In genomic region chr1:170663011-170663410, GRCh38 we compare ENCODE assay signal across 11 cellular contexts. TPM values are rescaled to one million over a fixed set of nuclear protein-coding genes. Genes with fewer than 3 reads are reported as not detected.
DNase-seq lines count a peak whose midpoint lies in the region; ATAC-seq and TF ChIP-seq lines count a peak whose summit lies in the region.
"Had no signal": no experiment of that assay in that cellular context is flagged by ENCODE, and none has a peak within 500 bp of the region (broad histone marks: within the 10 kb centered on the region; RNA-seq: fewer than 3 reads in every experiment).

No MANE protein-coding gene starts in this region.

- peaks cover 99% of the 10 kb centered on the region for H3K27me3 ChIP-seq in cardiac muscle cell
- H3K27me3 ChIP-seq in rectal smooth muscle tissue (ENCODE audit: control insufficient read depth, insufficient read depth, low read length): peaks cover 40% of the 10 kb centered on the region

- peak; percentile 4 for ATAC-seq in SK-N-SH treated with all-trans-retinoic acid at 6 μM for 48 hours

- H3K9ac ChIP-seq in rectal smooth muscle tissue (ENCODE audit: low read length): no peak overlapping the region

- H3K4me1 ChIP-seq in cardiac muscle cell (ENCODE audit: low read depth) (peaks cover 3% of the 10 kb centered on the region), rectal smooth muscle tissue (ENCODE audit: control insufficient read depth, insufficient read depth, low read length) (peaks cover 6% of the 10 kb centered on the region)

- no peaks in the 10 kb centered on the region for H3K9me3 ChIP-seq in cardiac muscle cell (ENCODE audit: low read depth)
- H3K9me3 ChIP-seq: Peyer's patch had no signal

- DNase-seq in EH (ENCODE audit: low read depth) (peak; percentile 57), cardiac muscle cell (ENCODE audit: low read depth in 1 of 2, low spot score in 1 of 2) (peak in 1 of 2 donors; percentile 56), activated gamma-delta T cell treated with Interleukin-2 at 50 U/mL for 16 hours (no peak), DMS 273 treated with DMSO at 0.1 percent for 48 hours (lab: John Stamatoyannopoulos, UW) (no peak), 8988T (no peak), GOT3 (lab: John Stamatoyannopoulos, UW) (no peak)
- DNase-seq: activated CD4-positive, alpha-beta T cell treated with anti-CD3 and anti-CD28 coated beads, Interleukin-2, amount 50 U/mL, for 4 hours; islet precursor cell; Peyer's patch had no signal

- H3K4me3 ChIP-seq in cardiac muscle cell (no peak overlapping the region), rectal smooth muscle tissue (ENCODE audit: low read length) (peak overlapping the region; percentile 41)

- H3K36me3 ChIP-seq in cardiac muscle cell (no peaks in the 10 kb centered on the region), rectal smooth muscle tissue (ENCODE audit: control insufficient read depth, insufficient read depth, low read length) (no peaks in the 10 kb centered on the region)
- H3K36me3 ChIP-seq: Peyer's patch had no signal

- TF ChIP-seq CTCF in cardiac muscle cell (IDR thresholded peaks at IDR 0.05; ENCODE audit: low read depth, low read length): peak; percentile 3

- H3K27ac ChIP-seq in cardiac muscle cell: no peak overlapping the region
- H3K27ac ChIP-seq in rectal smooth muscle tissue (ENCODE audit: low read depth, low read length): no peak overlapping the region
- H3K27ac ChIP-seq: Peyer's patch had no signal

TF ChIP-seq in SK-N-SH treated with all-trans-retinoic acid at 6 μM for 48 hours, 23 proteins besides CTCF, POLR2A, EP300 and RAD21:
- TF ChIP-seq GLIS3 (CRISPR knock-in tag; IDR thresholded peaks at IDR 0.05) (no peak), ZNF8 (CRISPR knock-in tag; IDR thresholded peaks at IDR 0.05) (no peak), ZFP30 (CRISPR knock-in tag; IDR thresholded peaks at IDR 0.05) (no peak), PPARA (CRISPR knock-in tag; IDR thresholded peaks at IDR 0.05; ENCODE audit: borderline replicate concordance) (no peak), TOX (CRISPR knock-in tag; IDR thresholded peaks at IDR 0.05; ENCODE audit: borderline replicate concordance) (no peak), CSRNP3 (CRISPR knock-in tag; IDR thresholded peaks at IDR 0.05) (no peak), SNAI2 (CRISPR knock-in tag; IDR thresholded peaks at IDR 0.05) (no peak), ZNF70 (CRISPR knock-in tag; IDR thresholded peaks at IDR 0.05) (no peak), BACH2 (CRISPR knock-in tag; IDR thresholded peaks at IDR 0.05; ENCODE audit: borderline replicate concordance) (no peak), TCF4 (CRISPR knock-in tag; IDR thresholded peaks at IDR 0.05; ENCODE audit: borderline replicate concordance) (no peak), PATZ1 (CRISPR knock-in tag; IDR thresholded peaks at IDR 0.05; ENCODE audit: borderline replicate concordance) (no peak), CSDC2 (CRISPR knock-in tag; IDR thresholded peaks at IDR 0.05) (no peak), POU6F1 (CRISPR knock-in tag; IDR thresholded peaks at IDR 0.05; ENCODE audit: borderline replicate concordance, low read depth) (no peak), TSHZ2 (CRISPR knock-in tag; IDR thresholded peaks at IDR 0.05) (no peak), ZC3H10 (CRISPR knock-in tag; IDR thresholded peaks at IDR 0.05) (no peak), ZNF565 (CRISPR knock-in tag; conservative IDR thresholded peaks at IDR 0.05; ENCODE audit: low read depth) (no peak)

RNA-seq across cellular contexts. Expression of gene PRRX1, which starts 0.9 kb away (rescaled TPM):
- 1.1 TPM in 2 replicates for total RNA-seq in cardiac muscle cell
- polyA plus RNA-seq in cardiac muscle cell: 1.2 TPM in 2 replicates
